8 cellular contexts compared by ENCODE assay signal in genomic region chr14:106691601-106692291, GRCh38.
DNase-seq lines count a peak whose midpoint lies in the region; ATAC-seq and TF ChIP-seq lines count a peak whose summit lies in the region.

No MANE protein-coding gene starts in this region.

- H2AFZ ChIP-seq in neural progenitor cell (replicated peaks), result no peak overlapping the region

- peak; percentile 40 for ATAC-seq in GM18873 (IDR thresholded peaks at IDR 0.05; ENCODE audit: low FRiP score, unreplicated experiment)
- ATAC-seq in HG03108 (IDR thresholded peaks at IDR 0.05; ENCODE audit: unreplicated experiment), result peak; percentile 47

- H3K36me3 ChIP-seq in neural progenitor cell, result no peaks in the 10 kb centered on the region

- no peak overlapping the region for H3K4me3 Mint-ChIP-seq in neural progenitor cell

- peaks cover 39% of the 10 kb centered on the region for H3K9me3 Mint-ChIP-seq in neural progenitor cell

- H3K79me2 ChIP-seq in neural progenitor cell (ENCODE audit: low read depth), result no peaks in the 10 kb centered on the region

- no peak overlapping the region for H3K27ac ChIP-seq in neural progenitor cell

- no peaks in the 10 kb centered on the region for H3K27me3 ChIP-seq in neural progenitor cell

- DNase-seq in AG04449 (ENCODE audit: low read depth, low spot score), result no peak
- DNase-seq in effector CD4-positive, alpha-beta T cell, result peak; percentile 40
- DNase-seq in stimulated activated CD4-positive, alpha-beta T cell treated with anti-CD3 and anti-CD28 coated beads, Interleukin-4, amount 100 ng/mL, for 24 hours, result peak; percentile 73
- DNase-seq in neural progenitor cell (ENCODE audit: low spot score), result no peak
- no peak for DNase-seq in T1000 (lab: John Stamatoyannopoulos, UW)

- TF ChIP-seq CTCF in AG04449 (IDR thresholded peaks at IDR 0.05; ENCODE audit: insufficient read depth, low read length, missing control alignments) (peak; percentile 8), WI38 (IDR thresholded peaks at IDR 0.05; ENCODE audit: low read depth, low read length) (peak; percentile 9; the same call in 1 of the 2 replicates), neural progenitor cell (IDR thresholded peaks at IDR 0.05) (no peak)

- peaks cover 5% of the 10 kb centered on the region for H3K27me3 Mint-ChIP-seq in neural progenitor cell (ENCODE audit: insufficient read depth, low read depth)

- no peak overlapping the region for H3K27ac Mint-ChIP-seq in neural progenitor cell

- H3K9me3 ChIP-seq in neural progenitor cell (ENCODE audit: low read depth), result peaks cover 12% of the 10 kb centered on the region

- H3K4me1 Mint-ChIP-seq in neural progenitor cell, result no peaks in the 10 kb centered on the region

- CTCF ChIA-PET in AG04449 (lab: Yijun Ruan, JAX), result no interaction called here

- H4K20me1 ChIP-seq in neural progenitor cell (ENCODE audit: low read depth), result no peaks in the 10 kb centered on the region

- H3K4me3 ChIP-seq in AG04449 (ENCODE audit: low read depth, low read length), result no peak overlapping the region
- no peak overlapping the region for H3K4me3 ChIP-seq in WI38 (ENCODE audit: low read depth, low read length)
- H3K4me3 ChIP-seq in neural progenitor cell, result no peak overlapping the region

- no peak overlapping the region for H3K4me2 ChIP-seq in neural progenitor cell

- no peaks in the 10 kb centered on the region for H3K4me1 ChIP-seq in neural progenitor cell

- POLR2A ChIA-PET in AG04449 (lab: Yijun Ruan, JAX), result no interaction called here

- no peaks in the 10 kb centered on the region for H3K36me3 Mint-ChIP-seq in neural progenitor cell

- H3K9ac ChIP-seq in neural progenitor cell, result no peak overlapping the region

- H3F3A ChIP-seq in neural progenitor cell (ENCODE audit: low read depth), result no peaks in the 10 kb centered on the region

Comparison
In these comparisons a context has a peak if more than half of its experiments do, and no peak if none do; other contexts are left out.
1. DNase-seq: peak in effector CD4-positive, alpha-beta T cell (single experiment) and stimulated activated CD4-positive, alpha-beta T cell treated with anti-CD3 and anti-CD28 coated beads, Interleukin-4, amount 100 ng/mL, for 24 hours (single experiment); none in AG04449 (single experiment), neural progenitor cell (single experiment) and T1000 (single experiment).